In the genomic region with DNA sequence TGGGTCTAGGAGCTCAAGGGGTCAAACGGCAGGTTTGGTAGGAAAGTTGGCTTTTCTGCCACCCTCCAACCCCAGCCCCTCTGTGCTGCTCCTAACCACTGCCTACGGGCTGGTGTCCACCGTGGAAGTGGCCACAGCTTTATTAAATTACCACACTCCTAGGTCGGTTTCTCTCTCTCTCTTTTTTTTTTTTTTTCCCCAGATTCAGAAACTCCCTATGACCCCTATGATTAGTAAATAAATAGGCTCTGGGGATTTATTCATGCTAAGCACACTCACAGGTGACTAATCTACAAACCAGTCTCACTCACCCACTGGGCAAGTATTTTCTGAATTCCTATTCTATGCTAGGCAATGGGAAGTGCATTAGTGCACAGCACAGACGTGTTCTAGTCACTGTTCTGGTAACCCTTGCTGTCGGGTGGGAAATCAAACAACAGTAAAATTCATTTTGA, we compare ENCODE assay signal across 12 cellular contexts. TPM values are rescaled to one million over a fixed set of nuclear protein-coding genes. Genes with fewer than 3 reads are reported as not detected.
DNase-seq lines count a peak whose midpoint lies in the region; ATAC-seq, FAIRE-seq and TF ChIP-seq lines count a peak whose summit lies in the region.
"Had no signal": no experiment of that assay in that cellular context is flagged by ENCODE, and none has a peak within 500 bp of the region (broad histone marks: within the 10 kb centered on the region; RNA-seq: fewer than 3 reads in every experiment).

No MANE protein-coding gene starts in this region.

- no peaks in the 10 kb centered on the region for H3K9me3 Mint-ChIP-seq in activated naive CD8-positive, alpha-beta T cell treated with anti-CD3 and anti-CD28 coated beads for 36 hours

- H3K27me3 ChIP-seq in heart right ventricle: no peaks in the 10 kb centered on the region
- H3K27me3 ChIP-seq: dorsolateral prefrontal cortex had no signal

- H3K36me3 ChIP-seq in heart right ventricle: no peaks in the 10 kb centered on the region

- peak; percentile 79 for DNase-seq in AG04449 (ENCODE audit: low read depth, low spot score)
- no peak for DNase-seq in GM12891 (ENCODE audit: insufficient read length, low spot score)
- no peak for DNase-seq in activated naive CD8-positive, alpha-beta T cell treated with anti-CD3 and anti-CD28 coated beads for 36 hours
- DNase-seq in kidney tubule cell (ENCODE audit: low spot score): peak; percentile 99
- DNase-seq in cerebellar cortex (ENCODE audit: low spot score): no peak
- DNase-seq in NCI-H2196 (lab: John Stamatoyannopoulos, UW; ENCODE audit: unreplicated experiment): no peak
- no peak for DNase-seq in heart right ventricle
- DNase-seq: activated CD4-positive, alpha-beta T cell treated with anti-CD3 and anti-CD28 coated beads, Interleukin-2, amount 50 U/mL, for 1 hour; dorsolateral prefrontal cortex; NCI-H2227 treated with DMSO at 0.1 percent for 48 hours had no signal

- POLR2A ChIA-PET in AG04449 (lab: Yijun Ruan, JAX): interaction anchor here (0.6 kb wide), 2 partner anchors 14 to 82 kb away, joined by 3 read pairs; no protein-coding TSS in a partner anchor

- intact Hi-C loops in heart right ventricle (cut with DNase I): loop anchor here in 1 of 10 donors (10.0 kb wide), 1 partner anchor 400 kb away; no protein-coding TSS in a partner anchor

- peaks cover 59% of the 10 kb centered on the region for H3K4me1 Mint-ChIP-seq in activated naive CD8-positive, alpha-beta T cell treated with anti-CD3 and anti-CD28 coated beads for 36 hours

- H3K27ac ChIP-seq in heart right ventricle: peak overlapping the region in 5 of 10 donors; percentile 9 to 54 (median 30)

- no peaks in the 10 kb centered on the region for H3K27me3 Mint-ChIP-seq in activated naive CD8-positive, alpha-beta T cell treated with anti-CD3 and anti-CD28 coated beads for 36 hours

- no peak overlapping the region for H3K4me3 Mint-ChIP-seq in activated naive CD8-positive, alpha-beta T cell treated with anti-CD3 and anti-CD28 coated beads for 36 hours

- WGBS in heart right ventricle, 2 donors: 69 to 72% methylated on average over 6 of the region's 6 CpGs

- TF ChIP-seq CTCF in AG04449 (IDR thresholded peaks at IDR 0.05; ENCODE audit: insufficient read depth, low read length, missing control alignments) (no peak), heart right ventricle (IDR thresholded peaks at IDR 0.05) (no peak)

- H3K36me3 Mint-ChIP-seq in activated naive CD8-positive, alpha-beta T cell treated with anti-CD3 and anti-CD28 coated beads for 36 hours: no peaks in the 10 kb centered on the region

- ATAC-seq in GM21619 (IDR thresholded peaks at IDR 0.05; ENCODE audit: unreplicated experiment): no peak
- no peak for ATAC-seq in heart right ventricle

- TF ChIP-seq POLR2A in GM12891 (IDR thresholded peaks at IDR 0.05; ENCODE audit: low read depth, low read length): no peak

- H3K27ac Mint-ChIP-seq in activated naive CD8-positive, alpha-beta T cell treated with anti-CD3 and anti-CD28 coated beads for 36 hours: peak overlapping the region; percentile 5

- no peak for FAIRE-seq in GM12891 (lab: Jason Lieb, UNC)
- FAIRE-seq: G401.6 had no signal

- CTCF ChIA-PET in AG04449 (lab: Yijun Ruan, JAX): interaction anchor here (1.2 to 3.5 kb wide), 3 partner anchors 9 to 16 kb away, joined by 3 to 26 read pairs (median 25); a partner anchor contains a TSS

- H3K4me3 ChIP-seq in AG04449 (ENCODE audit: low read depth, low read length) (no peak overlapping the region; the same call in 1 of the 2 replicates), heart right ventricle (no peak overlapping the region)
- H3K4me3 ChIP-seq: dorsolateral prefrontal cortex had no signal

- H3K9me3 ChIP-seq in heart right ventricle: no peaks in the 10 kb centered on the region

- peaks cover 0 to 48% (median 33%) of the 10 kb centered on the region in 9 donors for H3K4me1 ChIP-seq in heart right ventricle

TF ChIP-seq in GM12891, 5 proteins besides CTCF, POLR2A, EP300 and RAD21:
- TF ChIP-seq SPI1 (IDR thresholded peaks at IDR 0.05; ENCODE audit: low read depth, low read length) (0 out of 2 replicates have a peak, but pooled peaks have one; percentile 1), POU2F2 (IDR thresholded peaks at IDR 0.05; ENCODE audit: low read depth, low read length) (no peak), PAX5 (IDR thresholded peaks at IDR 0.05; ENCODE audit: insufficient read depth, low read length, severe bottlenecking) (no peak), POLR2AphosphoS5 (IDR thresholded peaks at IDR 0.05; ENCODE audit: low read depth, low read length) (no peak), TAF1 (IDR thresholded peaks at IDR 0.05; ENCODE audit: low read depth, low read length) (no peak)
TF ChIP-seq in GM12891: peak in this region for 1.

RNA-seq across cellular contexts. Expression of a gene that starts 8.7 kb away (rescaled TPM):
- 50.6 TPM for polyA plus RNA-seq in GM12891 (2012; ENCODE audit: low read depth, missing spikeins)
- total RNA-seq in activated naive CD8-positive, alpha-beta T cell treated with anti-CD3 and anti-CD28 coated beads for 36 hours: 100 to 1,000 TPM in 1 of 2 experiments, 10 to 100 TPM in 1; 98.5 to 107 TPM
- 10 to 100 TPM; 24.0 to 32.3 (median 29.9) TPM for total RNA-seq in heart right ventricle
- 10 to 100 TPM; 16.8 to 29.5 TPM for polyA plus RNA-seq in heart right ventricle

RNA-seq across cellular contexts. Expression of a gene that starts 19.0 kb away (rescaled TPM):
- polyA plus RNA-seq in GM12891 (2012; ENCODE audit: low read depth, missing spikeins): 2.5 TPM
- total RNA-seq in activated naive CD8-positive, alpha-beta T cell treated with anti-CD3 and anti-CD28 coated beads for 36 hours: 1 to 10 TPM; 2.3 to 3.1 TPM
- total RNA-seq in heart right ventricle: 10 to 100 TPM; 11.1 to 98.8 (median 22.0) TPM
- polyA plus RNA-seq in heart right ventricle: 10 to 100 TPM; 11.6 to 19.8 TPM

Comparison
In these comparisons a context has a peak if more than half of its experiments do, and no peak if none do; other contexts are left out.
1. DNase-seq: peak in AG04449 (single experiment) and kidney tubule cell (single experiment); none in GM12891 (single experiment), activated naive CD8-positive, alpha-beta T cell treated with anti-CD3 and anti-CD28 coated beads for 36 hours (single experiment), cerebellar cortex (single experiment), NCI-H2196 (single experiment) and heart right ventricle (0 of 2).